In genomic region chr1:144567459-144567928, GRCh38 we compare ENCODE assay signal across 10 cellular contexts. TPM values are rescaled to one million over a fixed set of nuclear protein-coding genes. Genes with fewer than 3 reads are reported as not detected.
A peak's percentile ranks its signal among the peaks of the same experiment; 100 is the strongest.
DNase-seq lines count a peak whose midpoint lies in the region; TF ChIP-seq lines count a peak whose summit lies in the region.
"Not testable (repeated sequence)": the region's sequence is repeated elsewhere in the genome, so short reads cannot be mapped to it uniquely, and the experiment has no call there.
"Had no signal": no experiment of that assay in that cellular context is flagged by ENCODE, and none has a peak within 500 bp of the region (broad histone marks: within the 10 kb centered on the region; RNA-seq: fewer than 3 reads in every experiment).

No MANE protein-coding gene starts in this region.

- not testable (repeated sequence) for H3K27me3 ChIP-seq in BE2C, hepatocyte

- peak overlapping the region; percentile 68 for H3K4me2 ChIP-seq in hepatocyte

- H3K36me3 Mint-ChIP-seq in activated naive CD4-positive, alpha-beta T cell treated with anti-CD3 and anti-CD28 coated beads, Interleukin-2, amount 10 ng/mL, durations not matched to agents 7 days and 5 days; neural crest cell (ENCODE audit: low read depth): not testable (repeated sequence)

- peak; percentile 82 for DNase-seq in BE2C
- DNase-seq in LNCaP clone FGC (ENCODE audit: low read depth); hepatocyte (ENCODE audit: low spot score); neural crest cell (ENCODE audit: low read depth, low spot score): not testable (repeated sequence)
- DNase-seq in activated CD4-positive, alpha-beta T cell treated with anti-CD3 and anti-CD28 coated beads, Interleukin-2, amount 50 U/mL, for 48 hours = peak; percentile 44 to 53
- DNase-seq in activated naive CD4-positive, alpha-beta T cell treated with anti-CD3 and anti-CD28 coated beads, Interleukin-2, amount 10 ng/mL, durations not matched to agents 7 days and 5 days = peak; percentile 38
- peak; percentile 60 for DNase-seq in central memory CD4-positive, alpha-beta T cell
- peak; percentile 59 for DNase-seq in stimulated activated CD8-positive, alpha-beta memory T cell treated with anti-CD3 and anti-CD28 coated beads, Interleukin-4, amount 100 ng/mL, for 48 hours

- TF ChIP-seq CTCF in BE2C (IDR thresholded peaks at IDR 0.05; ENCODE audit: low read depth, low read length); LNCaP clone FGC (IDR thresholded peaks at IDR 0.05; ENCODE audit: control insufficient read depth, extremely low read depth, insufficient read depth): not testable (repeated sequence)
- peak; percentile 17 for TF ChIP-seq CTCF in hepatocyte (IDR thresholded peaks at IDR 0.05; ENCODE audit: poor library complexity)
- TF ChIP-seq CTCF in neural crest cell (conservative IDR thresholded peaks at IDR 0.05) = peak; percentile 16

- peak overlapping the region; percentile 80 for H3K27ac Mint-ChIP-seq in activated naive CD4-positive, alpha-beta T cell treated with anti-CD3 and anti-CD28 coated beads, Interleukin-2, amount 10 ng/mL, durations not matched to agents 7 days and 5 days
- H3K27ac Mint-ChIP-seq in neural crest cell (ENCODE audit: unreplicated experiment) = not testable (repeated sequence)

- H2AFZ ChIP-seq in hepatocyte = not testable (repeated sequence)

- H3K4me3 ChIP-seq in BE2C (ENCODE audit: low read depth, low read length) (peak overlapping the region; percentile 53), LNCaP clone FGC (ENCODE audit: low read depth, low read length) (peak overlapping the region; percentile 34; the same call in 1 of the 2 replicates)
- not testable (repeated sequence) for H3K4me3 ChIP-seq in hepatocyte

- 1% methylated on average over 24 of the region's 38 CpGs for WGBS in hepatocyte (ENCODE audit: low lambda C conversion rate, missing lambda C conversion rate)

- H3K79me2 ChIP-seq in hepatocyte = not testable (repeated sequence)

- not testable (repeated sequence) for H3K27ac ChIP-seq in hepatocyte

- H3K4me1 Mint-ChIP-seq in activated naive CD4-positive, alpha-beta T cell treated with anti-CD3 and anti-CD28 coated beads, Interleukin-2, amount 10 ng/mL, durations not matched to agents 7 days and 5 days; neural crest cell: not testable (repeated sequence)

- H3K4me3 Mint-ChIP-seq in activated naive CD4-positive, alpha-beta T cell treated with anti-CD3 and anti-CD28 coated beads, Interleukin-2, amount 10 ng/mL, durations not matched to agents 7 days and 5 days = peak overlapping the region; percentile 78
- H3K4me3 Mint-ChIP-seq in neural crest cell = peak overlapping the region; percentile 85

- H3K36me3 ChIP-seq in BE2C; hepatocyte (replicated peaks; ENCODE audit: insufficient read depth, low read depth): not testable (repeated sequence)

- CTCF ChIA-PET in activated naive CD4-positive, alpha-beta T cell treated with anti-CD3 and anti-CD28 coated beads, Interleukin-2, amount 10 ng/mL, durations not matched to agents 7 days and 5 days (lab: Charles Lee) = not testable (repeated sequence)

- H3K27me3 Mint-ChIP-seq in activated naive CD4-positive, alpha-beta T cell treated with anti-CD3 and anti-CD28 coated beads, Interleukin-2, amount 10 ng/mL, durations not matched to agents 7 days and 5 days; neural crest cell (ENCODE audit: low read depth): not testable (repeated sequence)

- not testable (repeated sequence) for H3K9me2 ChIP-seq in hepatocyte (replicated peaks; ENCODE audit: insufficient read depth)

- not testable (repeated sequence) for H3K4me1 ChIP-seq in BE2C; hepatocyte (ENCODE audit: insufficient read depth)

- not testable (repeated sequence) for H4K20me1 ChIP-seq in hepatocyte (ENCODE audit: insufficient read depth, poor library complexity, severe bottlenecking)

- not testable (repeated sequence) for H3K9me3 Mint-ChIP-seq in activated naive CD4-positive, alpha-beta T cell treated with anti-CD3 and anti-CD28 coated beads, Interleukin-2, amount 10 ng/mL, durations not matched to agents 7 days and 5 days; neural crest cell

- not testable (repeated sequence) for H3K9me3 ChIP-seq in BE2C; hepatocyte (ENCODE audit: low read depth)

RNA-seq across cellular contexts. Expression of gene PPIAL4F, which starts 25.2 kb away (rescaled TPM):
- polyA plus RNA-seq in BE2C (2012; ENCODE audit: insufficient read depth, insufficient read length, low read depth) = not detected
- not detected in 2 replicates for total RNA-seq in hepatocyte
- polyA plus RNA-seq in hepatocyte = not detected in 2 replicates
- not detected in 2 replicates for total RNA-seq in neural crest cell
- total RNA-seq: ovary, thyroid gland had no signal
- polyA plus RNA-seq: ovary had no signal
